ENCODE assay signal across 9 cellular contexts in the genomic region with DNA sequence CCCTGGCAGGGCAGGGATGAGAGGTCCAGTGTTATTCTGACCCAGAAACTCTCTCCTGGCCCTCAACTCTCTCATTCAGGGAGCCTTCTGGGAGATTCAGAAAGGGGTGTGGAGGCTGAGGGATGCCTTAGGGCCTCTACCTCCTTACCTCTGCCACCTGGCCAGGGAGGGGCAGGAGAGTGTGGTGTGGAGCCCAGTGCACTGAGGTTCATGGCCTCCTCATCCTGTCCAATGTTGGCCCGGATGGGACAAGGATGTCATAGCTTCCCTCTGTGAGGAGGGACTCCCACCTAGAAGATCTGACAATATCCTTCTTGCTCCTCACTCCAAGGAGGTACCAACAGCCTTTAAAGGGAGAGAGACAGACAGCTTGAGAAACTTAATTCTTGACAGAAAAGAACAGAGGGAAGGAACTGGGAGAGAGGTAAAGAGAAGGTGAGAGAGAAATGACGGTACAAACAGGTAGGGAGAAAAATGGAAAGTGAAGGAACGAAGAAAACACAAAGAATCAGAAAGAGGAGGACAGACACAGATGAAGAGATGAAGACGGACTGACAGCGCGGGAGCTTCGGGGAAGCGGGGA. TPM values are rescaled to one million over a fixed set of nuclear protein-coding genes. Genes with fewer than 3 reads are reported as not detected.
A peak's percentile ranks its signal among the peaks of the same experiment; 100 is the strongest.
DNase-seq lines count a peak whose midpoint lies in the region; ATAC-seq and TF ChIP-seq lines count a peak whose summit lies in the region.
"Had no signal": no experiment of that assay in that cellular context is flagged by ENCODE, and none has a peak within 500 bp of the region (broad histone marks: within the 10 kb centered on the region; RNA-seq: fewer than 3 reads in every experiment).

No MANE protein-coding gene starts in this region.

- peak overlapping the region; percentile 61 for H2AFZ ChIP-seq in neural cell (ENCODE audit: low read depth, low read length)

- no peaks in the 10 kb centered on the region for H3F3A ChIP-seq in neural cell (ENCODE audit: insufficient read depth, low read length, poor library complexity, severe bottlenecking)

- H3K4me1 ChIP-seq in BLaER1 treated with 17β-estradiol and CSF1 and Interleukin-3, amounts not matched to agents 10 nM and 100 nM = peaks cover 25 to 72% (median 66%) of the 10 kb centered on the region in 10 experiments; a peak in 19 of 20 replicates
- H3K4me1 ChIP-seq in HUES6 (ENCODE audit: control insufficient read depth, insufficient read depth, low read length) (peaks cover 6% of the 10 kb centered on the region; the same call in 1 of the 2 replicates), duodenal mucosa (ENCODE audit: control insufficient read depth in 1 of 2, insufficient read depth in 2 of 2, low read length in 2 of 2) (peaks cover 10 to 27% of the 10 kb centered on the region in 2 donors)

- peak overlapping the region in 10 of 11 experiments; percentile 58 to 91 (median 86); a peak in 20 of 22 replicates for H3K27ac ChIP-seq in BLaER1 treated with 17β-estradiol and CSF1 and Interleukin-3, amounts not matched to agents 10 nM and 100 nM
- H3K27ac ChIP-seq in HUES6 (ENCODE audit: low read depth, low read length) (no peak overlapping the region), duodenal mucosa (ENCODE audit: low read depth, low read length) (no peak overlapping the region), neural cell (ENCODE audit: low read length) (peak overlapping the region; percentile 72)

- H3K4me2 ChIP-seq in BLaER1 treated with 17β-estradiol and CSF1 and Interleukin-3, amounts not matched to agents 10 nM and 100 nM = peak overlapping the region; percentile 82 to 98 (median 93)
- H3K4me2 ChIP-seq in neural cell (ENCODE audit: low read length) = peak overlapping the region; percentile 98

- peaks cover 50% of the 10 kb centered on the region for H3K79me2 ChIP-seq in neural cell (replicated peaks; ENCODE audit: insufficient read depth, low read length)

- peaks cover 0 to 33% (median 6%) of the 10 kb centered on the region in 11 experiments; a peak in 8 of 22 replicates for H4K20me1 ChIP-seq in BLaER1 treated with 17β-estradiol and CSF1 and Interleukin-3, amounts not matched to agents 10 nM and 100 nM
- peaks cover 5% of the 10 kb centered on the region for H4K20me1 ChIP-seq in neural cell (ENCODE audit: insufficient read depth)

- no peak for TF ChIP-seq EP300 in neural cell (conservative IDR thresholded peaks at IDR 0.05; ENCODE audit: poor library complexity, severe bottlenecking)

- ATAC-seq in GM21619 (IDR thresholded peaks at IDR 0.05; ENCODE audit: unreplicated experiment) = no peak
- ATAC-seq in GM18520 (IDR thresholded peaks at IDR 0.05; ENCODE audit: unreplicated experiment) = no peak

- H3K9me2 ChIP-seq in neural cell (ENCODE audit: insufficient read depth, low read length) = no peaks in the 10 kb centered on the region

- H3K9ac ChIP-seq in BLaER1 treated with 17β-estradiol and CSF1 and Interleukin-3, amounts not matched to agents 10 nM and 100 nM = peak overlapping the region; percentile 77 to 90 (median 88); a peak in 21 of 22 replicates
- H3K9ac ChIP-seq in HUES6 (ENCODE audit: low read length) = peak overlapping the region; percentile 56
- peak overlapping the region; percentile 35 to 48 for H3K9ac ChIP-seq in duodenal mucosa (ENCODE audit: low read depth in 1 of 2, low read length in 2 of 2)
- H3K9ac ChIP-seq in neural cell (ENCODE audit: low read length) = peak overlapping the region; percentile 94

- DNase-seq in effector CD4-positive, alpha-beta T cell = no peak
- no peak for DNase-seq in activated CD4-positive, alpha-beta T cell treated with anti-CD3 and anti-CD28 coated beads, Interleukin-2, amount 50 U/mL, for 4 hours
- DNase-seq: RPMI8226 had no signal

- no peak for TF ChIP-seq CTCF in neural cell (IDR thresholded peaks at IDR 0.05; ENCODE audit: poor library complexity, severe bottlenecking)

- no peaks in the 10 kb centered on the region for H3K9me3 ChIP-seq in BLaER1 treated with 17β-estradiol and CSF1 and Interleukin-3, amounts not matched to agents 10 nM and 100 nM (replicated peaks in 1 of 11)
- H3K9me3 ChIP-seq in HUES6 (ENCODE audit: control insufficient read depth, insufficient read depth, low read depth, low read length) (no peaks in the 10 kb centered on the region), duodenal mucosa (ENCODE audit: control insufficient read depth in 1 of 2, low read length in 2 of 2) (no peaks in the 10 kb centered on the region), neural cell (ENCODE audit: low read length) (no peaks in the 10 kb centered on the region)

- peak overlapping the region; percentile 61 to 84 (median 75) for H3K4me3 ChIP-seq in BLaER1 treated with 17β-estradiol and CSF1 and Interleukin-3, amounts not matched to agents 10 nM and 100 nM
- H3K4me3 ChIP-seq in HUES6 (ENCODE audit: low read depth, low read length) (peak overlapping the region; percentile 84), duodenal mucosa (ENCODE audit: low read depth in 1 of 2, low read length in 2 of 2) (peak overlapping the region; percentile 74 to 79), neural cell (ENCODE audit: low read length) (peak overlapping the region; percentile 82)

- H3K27me3 ChIP-seq in BLaER1 treated with 17β-estradiol and CSF1 and Interleukin-3, amounts not matched to agents 10 nM and 100 nM = no peaks in the 10 kb centered on the region
- H3K27me3 ChIP-seq in HUES6 (ENCODE audit: control insufficient read depth, insufficient read depth, low read length) (peaks cover 23% of the 10 kb centered on the region), duodenal mucosa (ENCODE audit: control insufficient read depth in 1 of 2, insufficient read depth in 2 of 2, low read length in 2 of 2) (no peaks in the 10 kb centered on the region), neural cell (ENCODE audit: insufficient read depth, low read depth, low read length) (no peaks in the 10 kb centered on the region)

- H3K36me3 ChIP-seq in BLaER1 treated with 17β-estradiol and CSF1 and Interleukin-3, amounts not matched to agents 10 nM and 100 nM = peaks cover 0 to 40% (median 33%) of the 10 kb centered on the region in 11 experiments; a peak in 17 of 22 replicates
- H3K36me3 ChIP-seq in HUES6 (ENCODE audit: control insufficient read depth, insufficient read depth, low read length) = peaks cover 7% of the 10 kb centered on the region; the same call in 1 of the 2 replicates
- no peaks in the 10 kb centered on the region for H3K36me3 ChIP-seq in duodenal mucosa (ENCODE audit: control insufficient read depth in 1 of 2, insufficient read depth in 2 of 2, low read length in 2 of 2)
- no peaks in the 10 kb centered on the region for H3K36me3 ChIP-seq in neural cell (ENCODE audit: insufficient read depth, low read length)

- TF ChIP-seq RAD21 in neural cell (conservative IDR thresholded peaks at IDR 0.05) = no peak

TF ChIP-seq in neural cell, 6 proteins besides CTCF, POLR2A, EP300 and RAD21:
- no peak for TF ChIP-seq EZH2 (IDR thresholded peaks at IDR 0.05; ENCODE audit: borderline replicate concordance, insufficient read depth, low read length, poor library complexity, severe bottlenecking)
- no peak for TF ChIP-seq POLR2AphosphoS5 (IDR thresholded peaks at IDR 0.05)
- TF ChIP-seq REST (IDR thresholded peaks at IDR 0.05; ENCODE audit: borderline replicate concordance) = no peak
- TF ChIP-seq MXI1 (conservative IDR thresholded peaks at IDR 0.05; ENCODE audit: poor library complexity, severe bottlenecking) = no peak
- no peak for TF ChIP-seq SMC3 (conservative IDR thresholded peaks at IDR 0.05; ENCODE audit: poor library complexity)
- no peak for TF ChIP-seq TAF1 (IDR thresholded peaks at IDR 0.05; ENCODE audit: low read depth)

RNA-seq across cellular contexts. Expression of gene BEND5, which starts 0.8 kb away (rescaled TPM):
- 58.6 and 64.9 TPM in 2 replicates for polyA plus RNA-seq in neural cell
- polyA minus RNA-seq in neural cell = 33.4 and 38.7 TPM in 2 replicates

Comparison
In these comparisons a context has a peak if more than half of its experiments do, and no peak if none do; other contexts are left out.
1. H3K27ac ChIP-seq: peak in BLaER1 treated with 17β-estradiol and CSF1 and Interleukin-3, amounts not matched to agents 10 nM and 100 nM (10 of 11) and neural cell (single experiment); none in HUES6 (single experiment) and duodenal mucosa (single experiment).
2. H3K9ac ChIP-seq: peak in every context shown above with its lines; median percentile 94 in neural cell; 88 in BLaER1 treated with 17β-estradiol and CSF1 and Interleukin-3, amounts not matched to agents 10 nM and 100 nM; 56 in HUES6; 42 in duodenal mucosa.
3. Peak in every context shown above with its lines, with median percentiles within 50 percentile points of each other: H3K4me3 ChIP-seq.